In the genomic region with DNA sequence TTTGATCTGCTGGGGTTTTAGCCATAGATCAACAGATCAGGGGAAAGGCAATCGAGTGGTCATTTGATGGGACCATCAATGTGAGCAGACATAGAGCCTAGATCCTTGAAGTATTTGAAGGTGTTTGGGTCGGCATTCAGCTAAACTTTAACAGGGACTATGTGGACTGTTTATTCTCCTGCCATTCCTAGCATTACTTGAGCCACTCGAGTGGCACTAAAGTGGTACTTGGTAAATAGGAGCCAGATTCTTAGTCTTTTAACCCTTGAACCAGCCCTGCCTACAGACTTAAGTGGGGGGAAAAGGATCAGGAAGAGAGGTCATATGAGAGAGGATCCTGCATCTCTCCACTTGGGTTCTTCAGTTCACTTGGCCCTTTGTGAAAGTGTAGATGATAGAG, we compare ENCODE assay signal across 9 cellular contexts. TPM values are rescaled to one million over a fixed set of nuclear protein-coding genes. Genes with fewer than 3 reads are reported as not detected.
A peak's percentile ranks its signal among the peaks of the same experiment; 100 is the strongest.
DNase-seq lines count a peak whose midpoint lies in the region; ATAC-seq, FAIRE-seq and TF ChIP-seq lines count a peak whose summit lies in the region.
"Had no signal": no experiment of that assay in that cellular context is flagged by ENCODE, and none has a peak within 500 bp of the region (broad histone marks: within the 10 kb centered on the region; RNA-seq: fewer than 3 reads in every experiment).

No MANE protein-coding gene starts in this region.

- peak overlapping the region; percentile 31 for H3K4me3 ChIP-seq in fibroblast of the aortic adventitia (ENCODE audit: low read depth, low read length)

- no peak for FAIRE-seq in D721Med (lab: Jason Lieb, UNC)

- H3K36me3 Mint-ChIP-seq in activated CD4-positive, alpha-beta T cell treated with anti-CD3 and anti-CD28 coated beads for 36 hours (ENCODE audit: low read depth), result peaks cover 72% of the 10 kb centered on the region
- H3K36me3 Mint-ChIP-seq in T-cell, result peaks cover 56% of the 10 kb centered on the region

- H3K4me3 Mint-ChIP-seq in activated CD4-positive, alpha-beta T cell treated with anti-CD3 and anti-CD28 coated beads for 36 hours, result peak overlapping the region; percentile 91
- H3K4me3 Mint-ChIP-seq in T-cell, result peak overlapping the region; percentile 76 to 90 (median 85)
- H3K4me3 Mint-ChIP-seq in stimulated activated naive CD8-positive, alpha-beta T cell treated with anti-CD3 and anti-CD28 coated beads, Interleukin-15, amount 100 ng/mL, for 72 hours, result peak overlapping the region; percentile 84 to 95

- intact Hi-C loops in activated CD4-positive, alpha-beta T cell treated with anti-CD3 and anti-CD28 coated beads for 36 hours (cut with DNase I, micrococcal nuclease), result loop anchor here (2.0 to 5.0 kb wide), 5 partner anchors 16 to 71 kb away; no protein-coding TSS in a partner anchor

- H3K27ac Mint-ChIP-seq in activated CD4-positive, alpha-beta T cell treated with anti-CD3 and anti-CD28 coated beads for 36 hours, result peak overlapping the region; percentile 99
- peak overlapping the region; percentile 88 to 94 for H3K27ac Mint-ChIP-seq in T-cell
- H3K27ac Mint-ChIP-seq in stimulated activated naive CD8-positive, alpha-beta T cell treated with anti-CD3 and anti-CD28 coated beads, Interleukin-15, amount 100 ng/mL, for 72 hours, result peak overlapping the region; percentile 59 to 90

- peaks cover 51% of the 10 kb centered on the region for H3K4me1 Mint-ChIP-seq in activated CD4-positive, alpha-beta T cell treated with anti-CD3 and anti-CD28 coated beads for 36 hours
- H3K4me1 Mint-ChIP-seq in T-cell, result peaks cover 66 to 79% (median 69%) of the 10 kb centered on the region in 3 donors
- peaks cover 59% of the 10 kb centered on the region for H3K4me1 Mint-ChIP-seq in stimulated activated naive CD8-positive, alpha-beta T cell treated with anti-CD3 and anti-CD28 coated beads, Interleukin-15, amount 100 ng/mL, for 72 hours

- no peak for DNase-seq in activated CD4-positive, alpha-beta T cell treated with anti-CD3 and anti-CD28 coated beads for 36 hours
- no peak for DNase-seq in activated CD4-positive, alpha-beta T cell treated with anti-CD3 and anti-CD28 coated beads for 48 hours
- DNase-seq in T-cell, result no peak
- DNase-seq in fibroblast of the aortic adventitia (ENCODE audit: low read depth), result no peak
- DNase-seq in stimulated activated naive CD8-positive, alpha-beta T cell treated with anti-CD3 and anti-CD28 coated beads, Interleukin-15, amount 100 ng/mL, for 72 hours, result no peak
- DNase-seq in D721Med (ENCODE audit: insufficient read length, low spot score), result no peak
- DNase-seq in stimulated activated CD8-positive, alpha-beta memory T cell treated with anti-CD3 and anti-CD28 coated beads, Interleukin-4, amount 100 ng/mL, for 48 hours, result no peak
- DNase-seq: activated CD8-positive, alpha-beta memory T cell treated with anti-CD3 and anti-CD28 coated beads, Interleukin-2, amount 50 U/mL, for 48 hours had no signal

- POLR2A ChIA-PET in activated CD4-positive, alpha-beta T cell treated with anti-CD3 and anti-CD28 coated beads for 36 hours (lab: Charles Lee), result interaction anchor here (0.9 kb wide), 1 partner anchor 35 kb away, joined by 3 read pairs; no protein-coding TSS in a partner anchor
- POLR2A ChIA-PET in T-cell (lab: Charles Lee), result no interaction called here

- CTCF ChIA-PET in activated CD4-positive, alpha-beta T cell treated with anti-CD3 and anti-CD28 coated beads for 36 hours (lab: Charles Lee), result interaction anchor here (0.6 to 2.3 kb wide), 5 partner anchors 15 to 75 kb away, joined by 3 to 15 read pairs (median 3); no protein-coding TSS in a partner anchor
- CTCF ChIA-PET in T-cell (lab: Charles Lee), result interaction anchor here (0.6 kb wide), 2 partner anchors 10 to 24 kb away, joined by 3 to 4 read pairs; no protein-coding TSS in a partner anchor

- no peak for ATAC-seq in activated CD4-positive, alpha-beta T cell treated with anti-CD3 and anti-CD28 coated beads for 36 hours
- no peak for ATAC-seq in T-cell (replicated peaks in 1 of 4)
- no peak for ATAC-seq in stimulated activated naive CD8-positive, alpha-beta T cell treated with anti-CD3 and anti-CD28 coated beads, Interleukin-15, amount 100 ng/mL, for 72 hours
- no peak for ATAC-seq in GM21381 (IDR thresholded peaks at IDR 0.05; ENCODE audit: unreplicated experiment)

- no peaks in the 10 kb centered on the region for H3K9me3 Mint-ChIP-seq in activated CD4-positive, alpha-beta T cell treated with anti-CD3 and anti-CD28 coated beads for 36 hours (ENCODE audit: low read depth)
- no peaks in the 10 kb centered on the region for H3K9me3 Mint-ChIP-seq in T-cell
- no peaks in the 10 kb centered on the region for H3K9me3 Mint-ChIP-seq in stimulated activated naive CD8-positive, alpha-beta T cell treated with anti-CD3 and anti-CD28 coated beads, Interleukin-15, amount 100 ng/mL, for 72 hours

- H3K27me3 Mint-ChIP-seq in activated CD4-positive, alpha-beta T cell treated with anti-CD3 and anti-CD28 coated beads for 36 hours, result no peaks in the 10 kb centered on the region
- H3K27me3 Mint-ChIP-seq in T-cell, result peaks cover 0 to 5% of the 10 kb centered on the region in 2 donors
- H3K27me3 Mint-ChIP-seq in stimulated activated naive CD8-positive, alpha-beta T cell treated with anti-CD3 and anti-CD28 coated beads, Interleukin-15, amount 100 ng/mL, for 72 hours, result no peaks in the 10 kb centered on the region

- no peak for TF ChIP-seq CTCF in fibroblast of the aortic adventitia (IDR thresholded peaks at IDR 0.05; ENCODE audit: insufficient read depth, low read length)
- TF ChIP-seq CTCF in D721Med (IDR thresholded peaks at IDR 0.05; ENCODE audit: insufficient read depth, missing control alignments), result no peak

RNA-seq across cellular contexts. Expression of a gene that starts 3.8 kb away (rescaled TPM):
- 100 to 1,000 TPM; 476 to 609 TPM for total RNA-seq in activated CD4-positive, alpha-beta T cell treated with anti-CD3 and anti-CD28 coated beads for 36 hours
- 100 to 1,000 TPM; 324 to 383 (median 348) TPM for total RNA-seq in T-cell
- total RNA-seq in fibroblast of the aortic adventitia (ENCODE audit: low replicate concordance), result 175 and 335 TPM in 2 replicates
